In genomic region chr2:26453421-26454329, GRCh38 we compare ENCODE assay signal across 25 cellular contexts. TPM values are rescaled to one million over a fixed set of nuclear protein-coding genes. Genes with fewer than 3 reads are reported as not detected.
DNase-seq lines count a peak whose midpoint lies in the region; ATAC-seq and TF ChIP-seq lines count a peak whose summit lies in the region.
"Had no signal": no experiment of that assay in that cellular context is flagged by ENCODE, and none has a peak within 500 bp of the region (broad histone marks: within the 10 kb centered on the region; RNA-seq: fewer than 3 reads in every experiment).

No MANE protein-coding gene starts in this region.

- TF ChIP-seq POLR2A in spleen (IDR thresholded peaks at IDR 0.05): no peak

- H3K4me1 Mint-ChIP-seq in activated T-helper 17 cell treated with anti-CD3 and anti-CD28 coated beads, Interleukin-2, amount 50 U/mL, for 72 hours: no peaks in the 10 kb centered on the region

- no peaks in the 10 kb centered on the region for H3K9me3 ChIP-seq in spleen
- no peaks in the 10 kb centered on the region for H3K9me3 ChIP-seq in aorta (ENCODE audit: control insufficient read depth, low read length)
- H3K9me3 ChIP-seq: BLaER1 had no signal

- H3K4me1 ChIP-seq in spleen (peaks cover 0 to 51% (median 22%) of the 10 kb centered on the region in 6 donors), aorta (ENCODE audit: control insufficient read depth in 1 of 2, insufficient read depth in 2 of 2, low read length in 2 of 2) (no peaks in the 10 kb centered on the region)

- no peak overlapping the region for H3K27ac Mint-ChIP-seq in activated T-helper 17 cell treated with anti-CD3 and anti-CD28 coated beads, Interleukin-2, amount 50 U/mL, for 72 hours
- H3K27ac Mint-ChIP-seq: CD4-positive, alpha-beta T cell had no signal

- H3K36me3 ChIP-seq in spleen: no peaks in the 10 kb centered on the region
- H3K36me3 ChIP-seq in aorta (ENCODE audit: control insufficient read depth in 1 of 2, insufficient read depth in 2 of 2, low read length in 1 of 2): no peaks in the 10 kb centered on the region
- H3K36me3 ChIP-seq: BLaER1 had no signal

- no peak overlapping the region for H3K4me3 Mint-ChIP-seq in activated T-helper 17 cell treated with anti-CD3 and anti-CD28 coated beads, Interleukin-2, amount 50 U/mL, for 72 hours
- H3K4me3 Mint-ChIP-seq: CD4-positive, alpha-beta T cell had no signal

- ATAC-seq in aorta (ENCODE audit: low FRiP score): no peak
- no peak for ATAC-seq in activated T-helper 17 cell treated with anti-CD3 and anti-CD28 coated beads, Interleukin-2, amount 50 U/mL, for 72 hours (replicated peaks)
- ATAC-seq: HCT116 had no signal

- H3K4me3 ChIP-seq in spleen: no peak overlapping the region
- no peak overlapping the region for H3K4me3 ChIP-seq in aorta (ENCODE audit: low read length in 2 of 2)
- H3K4me3 ChIP-seq: BLaER1 had no signal

- H3K9me3 Mint-ChIP-seq in activated T-helper 17 cell treated with anti-CD3 and anti-CD28 coated beads, Interleukin-2, amount 50 U/mL, for 72 hours: no peaks in the 10 kb centered on the region
- H3K9me3 Mint-ChIP-seq: CD4-positive, alpha-beta T cell had no signal

- 75 to 84% (median 81%) methylated on average over 11 of the region's 11 CpGs for WGBS in spleen, 5 donors
- WGBS in aorta, 2 donors: 86 to 89% methylated on average over 11 of the region's 11 CpGs

- H3K27ac ChIP-seq in spleen (no peak overlapping the region), aorta (ENCODE audit: low read depth in 1 of 2, low read length in 2 of 2) (no peak overlapping the region)
- H3K27ac ChIP-seq: 22Rv1, BLaER1, KMS-11 had no signal

- no peaks in the 10 kb centered on the region for H3K36me3 Mint-ChIP-seq in activated T-helper 17 cell treated with anti-CD3 and anti-CD28 coated beads, Interleukin-2, amount 50 U/mL, for 72 hours (ENCODE audit: low read depth)

- peaks cover 3% of the 10 kb centered on the region for H3K27me3 Mint-ChIP-seq in activated T-helper 17 cell treated with anti-CD3 and anti-CD28 coated beads, Interleukin-2, amount 50 U/mL, for 72 hours
- H3K27me3 Mint-ChIP-seq: CD4-positive, alpha-beta T cell had no signal

- intact Hi-C loops in spleen (cut with DNase I; ENCODE audit: low total_unique reads) (no loop called here), aorta (cut with DNase I) (no loop called here)

- DNase-seq in activated CD4-positive, CD25-positive, alpha-beta regulatory T cell treated with anti-CD3 and anti-CD28 coated beads, Interleukin-2, amount 50 U/mL, for 72 hours: peak; percentile 23
- no peak for DNase-seq in activated CD4-positive, CD25-positive, alpha-beta regulatory T cell (lab: John Stamatoyannopoulos, UW)
- DNase-seq in dermis microvascular lymphatic vessel endothelial cell (ENCODE audit: low read depth in 2 of 2) (peak; percentile 65 to 66), mesenteric fat pad (ENCODE audit: low spot score) (peak; percentile 86), spleen (peak; percentile 33), germinal center (ENCODE audit: low spot score) (no peak), aorta (no peak)
- DNase-seq: ACHN; CD4-positive, alpha-beta T cell; COR-L47; DND-41; GOT3; IMR-90; NCI-H1092 treated with DMSO at 0.1 percent for 48 hours; NCI-H1436 treated with DMSO at 0.1 percent for 48 hours; NCI-H1930; NCI-H226; NCI-H510A treated with DMSO at 0.1 percent for 48 hours; NCI-H774; NK-92 treated with Interleukin-12 subunit alpha and Interleukin-12 subunit beta, amount 100 ng/mL, for 24 hours had no signal

- H3K27me3 ChIP-seq in spleen (replicated peaks in 1 of 7) (no peaks in the 10 kb centered on the region), aorta (ENCODE audit: control insufficient read depth in 1 of 2, insufficient read depth in 2 of 2, low read length in 1 of 2) (no peaks in the 10 kb centered on the region)
- H3K27me3 ChIP-seq: BLaER1 had no signal

- no peak for TF ChIP-seq CTCF in spleen (IDR thresholded peaks at IDR 0.05 in 8 of 11, conservative IDR thresholded peaks at IDR 0.05 in 3 of 11)

RNA-seq across cellular contexts. Expression of gene OTOF, which starts 24.2 kb away (rescaled TPM):
- total RNA-seq in dermis microvascular lymphatic vessel endothelial cell: 20.7 and 20.8 TPM in 2 replicates
- 0.26 TPM for total RNA-seq in mesenteric fat pad
- total RNA-seq in spleen: 1 to 10 TPM in 1 of 7 donors, under 1 TPM in 6; 0.19 to 1.6 (median 0.34) TPM
- polyA plus RNA-seq in spleen: under 1 TPM; 0.06 to 0.17 (median 0.16) TPM
- under 1 TPM; 0.06 to 0.24 TPM for total RNA-seq in aorta
- not detected for polyA plus RNA-seq in aorta
- 1 to 10 TPM in 1 of 2 donors, under 1 TPM in 1; 0.95 to 2.1 TPM for total RNA-seq in activated T-helper 17 cell treated with anti-CD3 and anti-CD28 coated beads, Interleukin-2, amount 50 U/mL, for 72 hours
- total RNA-seq: IMR-90 had no signal

RNA-seq across cellular contexts. Expression of gene DRC1, which starts 52.0 kb away (rescaled TPM):
- total RNA-seq in dermis microvascular lymphatic vessel endothelial cell: under 0.01 TPM in 1 of 2 replicates, not detected in the other
- not detected for total RNA-seq in mesenteric fat pad
- under 1 TPM in 2 of 7 donors, not detected in 5; 0.23 to 0.25 TPM for total RNA-seq in spleen
- under 1 TPM in 1 of 3 donors, not detected in 2; 0.04 TPM for polyA plus RNA-seq in spleen
- total RNA-seq in aorta: under 1 TPM in 1 of 2 donors, not detected in 1; 0.51 TPM
- polyA plus RNA-seq in aorta: not detected
- total RNA-seq in activated T-helper 17 cell treated with anti-CD3 and anti-CD28 coated beads, Interleukin-2, amount 50 U/mL, for 72 hours: not detected
- total RNA-seq: CD4-positive, alpha-beta T cell had no signal
- polyA plus RNA-seq: IMR-90 had no signal

Comparison
In these comparisons a context has a peak if more than half of its experiments do, and no peak if none do; other contexts are left out.
1. DNase-seq: peak in activated CD4-positive, CD25-positive, alpha-beta regulatory T cell treated with anti-CD3 and anti-CD28 coated beads, Interleukin-2, amount 50 U/mL, for 72 hours (single experiment), dermis microvascular lymphatic vessel endothelial cell (2 of 2), mesenteric fat pad (single experiment) and spleen (single experiment); none in activated CD4-positive, CD25-positive, alpha-beta regulatory T cell (0 of 4), germinal center (single experiment) and aorta (0 of 2).